9 cellular contexts compared by ENCODE assay signal in genomic region chr3:45987368-45988099, GRCh38. TPM values are rescaled to one million over a fixed set of nuclear protein-coding genes. Genes with fewer than 3 reads are reported as not detected.
A peak's percentile ranks its signal among the peaks of the same experiment; 100 is the strongest.
DNase-seq lines count a peak whose midpoint lies in the region; TF ChIP-seq lines count a peak whose summit lies in the region.
"Had no signal": no experiment of that assay in that cellular context is flagged by ENCODE, and none has a peak within 500 bp of the region (broad histone marks: within the 10 kb centered on the region; RNA-seq: fewer than 3 reads in every experiment).

No MANE protein-coding gene starts in this region.

- H3K36me3 ChIP-seq in hepatocyte (replicated peaks; ENCODE audit: insufficient read depth, low read depth), result no peaks in the 10 kb centered on the region

- H3K4me1 ChIP-seq in hepatocyte (ENCODE audit: insufficient read depth), result peaks cover 66% of the 10 kb centered on the region

- DNase-seq in GM03348 (ENCODE audit: low spot score) (peak; percentile 58), hepatocyte (ENCODE audit: low spot score) (no peak), GM19240 (ENCODE audit: insufficient read length, low spot score) (no peak), GM19238 (ENCODE audit: insufficient read length, low spot score) (no peak), DMS79 (lab: John Stamatoyannopoulos, UW) (no peak)
- no peak for DNase-seq in stimulated activated CD4-positive, alpha-beta T cell treated with anti-CD3 and anti-CD28 coated beads, Interleukin-15, amount 100 ng/mL, for 24 hours
- DNase-seq: activated CD8-positive, alpha-beta memory T cell treated with anti-CD3 and anti-CD28 coated beads, Interleukin-2, amount 50 U/mL, for 48 hours had no signal

- no peak overlapping the region for H3K4me3 ChIP-seq in hepatocyte
- no peak overlapping the region for H3K4me3 ChIP-seq in skin epidermis

- H3K4me2 ChIP-seq in hepatocyte, result peak overlapping the region; percentile 10

- WGBS in hepatocyte (ENCODE audit: low lambda C conversion rate, missing lambda C conversion rate), result 59% methylated on average over 6 of the region's 6 CpGs

- H4K20me1 ChIP-seq in hepatocyte (ENCODE audit: insufficient read depth, poor library complexity, severe bottlenecking), result no peaks in the 10 kb centered on the region

- H3K79me2 ChIP-seq in hepatocyte, result peaks cover 66% of the 10 kb centered on the region

- H3K27ac ChIP-seq in angular gyrus (ENCODE audit: low read depth, low read length) (peak overlapping the region; percentile 66), hepatocyte (peak overlapping the region; percentile 95), skin epidermis (peak overlapping the region in 19 of 21 experiments; percentile 4 to 80 (median 52))

- H2AFZ ChIP-seq in hepatocyte, result no peak overlapping the region

- H3K9me3 ChIP-seq in hepatocyte (ENCODE audit: low read depth), result no peaks in the 10 kb centered on the region

- H3K27me3 ChIP-seq in hepatocyte, result no peaks in the 10 kb centered on the region

- TF ChIP-seq CTCF in hepatocyte (IDR thresholded peaks at IDR 0.05; ENCODE audit: poor library complexity), result no peak

- no peaks in the 10 kb centered on the region for H3K9me2 ChIP-seq in hepatocyte (replicated peaks; ENCODE audit: insufficient read depth)

RNA-seq across cellular contexts. Expression of gene FYCO1, which starts 8.1 kb away (rescaled TPM):
- total RNA-seq in hepatocyte, result 23.0 and 26.8 TPM in 2 replicates
- polyA plus RNA-seq in hepatocyte, result 7.5 and 9.0 TPM in 2 replicates

RNA-seq across cellular contexts. Expression of gene XCR1, which starts 39.7 kb away (rescaled TPM):
- 0.27 and 0.40 TPM in 2 replicates for total RNA-seq in hepatocyte
- polyA plus RNA-seq in hepatocyte, result 0.30 and 0.86 TPM in 2 replicates

RNA-seq across cellular contexts. Expression of gene CXCR6, which starts 44.3 kb away (rescaled TPM):
- total RNA-seq in hepatocyte, result not detected in 2 replicates
- 0.33 TPM in 1 of 2 replicates, not detected in the other for polyA plus RNA-seq in hepatocyte
